Comparison of ENCODE assay signal across 9 cellular contexts in genomic region chr20:63850689-63851547, GRCh38. TPM values are rescaled to one million over a fixed set of nuclear protein-coding genes. Genes with fewer than 3 reads are reported as not detected.
DNase-seq lines count a peak whose midpoint lies in the region; ATAC-seq and TF ChIP-seq lines count a peak whose summit lies in the region.
"Had no signal": no experiment of that assay in that cellular context is flagged by ENCODE, and none has a peak within 500 bp of the region (broad histone marks: within the 10 kb centered on the region; RNA-seq: fewer than 3 reads in every experiment).

No MANE protein-coding gene starts in this region.

- peaks cover 3% of the 10 kb centered on the region for H3K9me3 ChIP-seq in trophoblast cell (ENCODE audit: insufficient read depth, low read depth, low read length)
- no peaks in the 10 kb centered on the region for H3K9me3 ChIP-seq in gastrocnemius medialis

- no peak overlapping the region for H3K4me3 Mint-ChIP-seq in central memory CD8-positive, alpha-beta T cell

- H3K36me3 ChIP-seq in trophoblast cell (ENCODE audit: control insufficient read depth in 1 of 2, insufficient read depth in 2 of 2, low read length in 2 of 2) (no peaks in the 10 kb centered on the region), gastrocnemius medialis (no peaks in the 10 kb centered on the region)

- TF ChIP-seq POLR2A in gastrocnemius medialis (IDR thresholded peaks at IDR 0.05) = no peak

- H3K9me3 Mint-ChIP-seq in central memory CD8-positive, alpha-beta T cell = no peaks in the 10 kb centered on the region

- no peaks in the 10 kb centered on the region for H3K79me2 ChIP-seq in trophoblast cell (ENCODE audit: control insufficient read depth, insufficient read depth, low read length, poor library complexity)

- intact Hi-C loops in Right ventricle myocardium inferior (cut with DNase I) (loop anchor here (10.0 kb wide), 1 partner anchor 204 kb away; no protein-coding TSS in a partner anchor), Right ventricle myocardium superior (cut with DNase I) (no loop called here), gastrocnemius medialis (cut with DNase I; ENCODE audit: low total_unique reads) (no loop called here)

- H3K4me2 ChIP-seq in trophoblast cell (ENCODE audit: low read length) = no peak overlapping the region

- H3K9ac ChIP-seq in trophoblast cell (ENCODE audit: low read length) = no peak overlapping the region

- H3K27ac ChIP-seq in trophoblast cell (ENCODE audit: low read depth, low read length) (no peak overlapping the region), gastrocnemius medialis (no peak overlapping the region)

- no CpG with 5 or more reads among the region's 27 CpGs for WGBS in trophoblast cell (ENCODE audit: extremely low coverage, insufficient coverage, insufficient read length)

- H3K27me3 ChIP-seq in trophoblast cell (ENCODE audit: insufficient read depth, low read length) = no peaks in the 10 kb centered on the region
- peaks cover 6 to 27% (median 24%) of the 10 kb centered on the region in 3 donors for H3K27me3 ChIP-seq in gastrocnemius medialis

- no peak overlapping the region for H4K12ac ChIP-seq in trophoblast cell (ENCODE audit: low read depth, low read length)

- peaks cover 2% of the 10 kb centered on the region for H3K36me3 Mint-ChIP-seq in central memory CD8-positive, alpha-beta T cell (ENCODE audit: insufficient read depth)

- H3K4me3 ChIP-seq in trophoblast cell (ENCODE audit: low read depth, low read length) = no peak overlapping the region
- H3K4me3 ChIP-seq in gastrocnemius medialis = no peak overlapping the region

- in situ Hi-C loops in gastrocnemius medialis (cut with MboI; ENCODE audit: low sequenced_read_pairs in 4 of 4) = no loop called here

- no peak overlapping the region for H3K18ac ChIP-seq in trophoblast cell (ENCODE audit: low read length)

- TF ChIP-seq CTCF in GM10266 (IDR thresholded peaks at IDR 0.05; ENCODE audit: control insufficient read depth, insufficient read depth, low read depth, missing control alignments) = no peak
- TF ChIP-seq CTCF in gastrocnemius medialis (IDR thresholded peaks at IDR 0.05 in 4 of 5, conservative IDR thresholded peaks at IDR 0.05 in 1 of 5) = no peak

- peak; percentile 76 for ATAC-seq in GM19438 (IDR thresholded peaks at IDR 0.05; ENCODE audit: low read depth, unreplicated experiment)
- peak; percentile 68 for ATAC-seq in HG03196 (IDR thresholded peaks at IDR 0.05; ENCODE audit: unreplicated experiment)
- ATAC-seq in central memory CD8-positive, alpha-beta T cell (replicated peaks; ENCODE audit: extremely low read depth, poor library complexity, severe bottlenecking) = peak; percentile 55
- no peak for ATAC-seq in Right ventricle myocardium inferior
- ATAC-seq in Right ventricle myocardium superior (ENCODE audit: poor library complexity) = no peak
- ATAC-seq in gastrocnemius medialis = no peak
- ATAC-seq: left cardiac atrium had no signal

- no peak overlapping the region for H3K14ac ChIP-seq in trophoblast cell (ENCODE audit: low read length)

- H3K4me1 Mint-ChIP-seq in central memory CD8-positive, alpha-beta T cell = peaks cover 9% of the 10 kb centered on the region

- H3K79me1 ChIP-seq in trophoblast cell (ENCODE audit: low read length) = peaks cover 35% of the 10 kb centered on the region

- H3K4ac ChIP-seq in trophoblast cell (ENCODE audit: low read depth, low read length) = no peak overlapping the region

- no peak overlapping the region for H2BK120ac ChIP-seq in trophoblast cell (ENCODE audit: insufficient read depth, low read length, poor library complexity)

- H2AK5ac ChIP-seq in trophoblast cell (ENCODE audit: low read length) = no peak overlapping the region

- no peak overlapping the region for H4K91ac ChIP-seq in trophoblast cell (ENCODE audit: low read depth, low read length)

- H3K27me3 Mint-ChIP-seq in central memory CD8-positive, alpha-beta T cell = peaks cover 26% of the 10 kb centered on the region

- no peak overlapping the region for H2AFZ ChIP-seq in trophoblast cell (ENCODE audit: insufficient read depth, low read length, poor library complexity)

- DNase-seq in GM10266 (ENCODE audit: extremely low spot score) (peak; percentile 96), Right ventricle myocardium inferior (ENCODE audit: missing footprints) (no peak), trophoblast cell (no peak), Right ventricle myocardium superior (no peak), gastrocnemius medialis (no peak)
- no peak for DNase-seq in central memory CD8-positive, alpha-beta T cell (ENCODE audit: low spot score in 2 of 2)
- DNase-seq: left cardiac atrium had no signal

- H2BK5ac ChIP-seq in trophoblast cell (ENCODE audit: low read depth, low read length, poor library complexity) = no peak overlapping the region

- H4K8ac ChIP-seq in trophoblast cell (ENCODE audit: low read depth, low read length) = no peak overlapping the region

- no peak overlapping the region for H2BK12ac ChIP-seq in trophoblast cell (ENCODE audit: low read length)

- H3K23ac ChIP-seq in trophoblast cell (ENCODE audit: low read length) = no peak overlapping the region

- H3K27ac Mint-ChIP-seq in central memory CD8-positive, alpha-beta T cell (ENCODE audit: low read depth) = no peak overlapping the region

- H3K4me1 ChIP-seq in trophoblast cell (ENCODE audit: control insufficient read depth in 1 of 2, insufficient read depth in 2 of 2, low read length in 2 of 2) (peaks cover 40 to 47% of the 10 kb centered on the region in 2 experiments), gastrocnemius medialis (peaks cover 45 to 49% of the 10 kb centered on the region in 2 donors)

RNA-seq across cellular contexts. Expression of gene ABHD16B, which starts 10.4 kb away (rescaled TPM):
- not detected for total RNA-seq in Right ventricle myocardium inferior
- polyA plus RNA-seq in trophoblast cell (2013) = not detected in 2 replicates
- not detected for total RNA-seq in Right ventricle myocardium superior
- total RNA-seq in gastrocnemius medialis = not detected
- total RNA-seq: left cardiac atrium had no signal

RNA-seq across cellular contexts. Expression of gene TPD52L2, which starts 14.2 kb away (rescaled TPM):
- total RNA-seq in Right ventricle myocardium inferior (78.0 TPM), Right ventricle myocardium superior (69.0 TPM), gastrocnemius medialis (10 to 100 TPM; 57.7 to 92.4 (median 59.8) TPM)
- 67.0 and 68.3 TPM in 2 replicates for polyA plus RNA-seq in trophoblast cell (2013)

RNA-seq across cellular contexts. Expression of gene ZBTB46, which starts 19.9 kb away (rescaled TPM):
- 13.8 TPM for total RNA-seq in Right ventricle myocardium inferior
- polyA plus RNA-seq in trophoblast cell (2013) = 5.9 and 6.3 TPM in 2 replicates
- 13.5 TPM for total RNA-seq in Right ventricle myocardium superior
- 1 to 10 TPM; 4.3 to 7.1 (median 5.6) TPM for total RNA-seq in gastrocnemius medialis

RNA-seq across cellular contexts. Expression of gene DNAJC5, which starts 44.0 kb away (rescaled TPM):
- total RNA-seq in Right ventricle myocardium inferior (41.4 TPM), Right ventricle myocardium superior (42.3 TPM), gastrocnemius medialis (10 to 100 TPM; 18.5 to 26.4 (median 22.5) TPM)
- polyA plus RNA-seq in trophoblast cell (2013) = 24.9 and 25.0 TPM in 2 replicates

Comparison
In these comparisons a context has a peak if more than half of its experiments do, and no peak if none do; other contexts are left out.
1. ATAC-seq: peak in GM19438 (single experiment), HG03196 (single experiment) and central memory CD8-positive, alpha-beta T cell (single experiment); none in Right ventricle myocardium inferior (single experiment), Right ventricle myocardium superior (single experiment) and gastrocnemius medialis (0 of 2).